In genomic region chr10:43214071-43214955, GRCh38 we compare ENCODE assay signal across 17 cellular contexts. TPM values are rescaled to one million over a fixed set of nuclear protein-coding genes. Genes with fewer than 3 reads are reported as not detected.
DNase-seq lines count a peak whose midpoint lies in the region; ATAC-seq, FAIRE-seq and TF ChIP-seq lines count a peak whose summit lies in the region.
"Had no signal": no experiment of that assay in that cellular context is flagged by ENCODE, and none has a peak within 500 bp of the region (broad histone marks: within the 10 kb centered on the region; RNA-seq: fewer than 3 reads in every experiment).

No MANE protein-coding gene starts in this region.

- 90% methylated on average over 13 of the region's 15 CpGs; no CpG with 5 or more reads in 1 of the 2 experiments for WGBS in H1 (ENCODE audit: extremely low coverage in 1 of 2, insufficient coverage in 1 of 2, insufficient read length in 1 of 2, insufficient replicate concordance in 2 of 2, low coverage in 1 of 2, low lambda C conversion rate in 2 of 2, missing lambda C conversion rate in 1 of 2), 2 experiments

- no peak overlapping the region for H3K4ac ChIP-seq in H1 (replicated peaks; ENCODE audit: insufficient read length, low read depth, low read length)

- FAIRE-seq in H1 (lab: Jason Lieb, UNC) = no peak
- FAIRE-seq: endothelial cell of umbilical vein, GM12891 had no signal

- no peak overlapping the region for H4K91ac ChIP-seq in H1 (replicated peaks; ENCODE audit: insufficient read length, low read length)

- H3K18ac ChIP-seq in H1 (ENCODE audit: extremely low read depth, low read length) = no peak overlapping the region

- no peak overlapping the region for H2BK120ac ChIP-seq in H1 (replicated peaks; ENCODE audit: low read depth, low read length)

- CTCF ChIA-PET in H1 (lab: Charles Lee; ENCODE audit: partially characterized antibody) = interaction anchor here (0.6 to 4.4 kb wide), 16 partner anchors 8 to 134 kb away, joined by 3 to 26 read pairs (median 4); no protein-coding TSS in a partner anchor

- H3K79me1 ChIP-seq in H1 (ENCODE audit: low read depth, low read length) = no peaks in the 10 kb centered on the region

- 0 out of 2 replicates have a peak overlapping the region, but pooled peaks have one; percentile 72 for H2BK15ac ChIP-seq in H1 (ENCODE audit: low read length)

- H3K9ac ChIP-seq in H1 (replicated peaks in 1 of 4; ENCODE audit: extremely low read depth in 1 of 4, low read depth in 3 of 4, low read length in 3 of 4) = no peak overlapping the region

- H2BK5ac ChIP-seq in H1 (ENCODE audit: low read depth, low read length) = no peak overlapping the region

- H4K8ac ChIP-seq in H1 (ENCODE audit: extremely low read depth, insufficient read depth, low read length) = peak overlapping the region; percentile 22; the same call in 1 of the 2 replicates

- no peak overlapping the region for H3K23ac ChIP-seq in H1 (ENCODE audit: insufficient read length)

- no peaks in the 10 kb centered on the region for H3K36me3 ChIP-seq in H1 (ENCODE audit: control insufficient read depth in 2 of 4, insufficient read depth in 4 of 4, low read length in 3 of 4)
- H3K36me3 ChIP-seq: tibial artery had no signal

- no peaks in the 10 kb centered on the region for H3K79me2 ChIP-seq in H1 (ENCODE audit: control insufficient read depth in 1 of 2, insufficient read depth in 2 of 2, low read length in 2 of 2)

- H3K27ac ChIP-seq in H1 (ENCODE audit: low read depth, low read length) = no peak overlapping the region
- H3K27ac ChIP-seq: tibial artery had no signal

- no peak overlapping the region for H3K4me2 ChIP-seq in H1 (ENCODE audit: insufficient read depth in 1 of 2, low read depth in 2 of 2, low read length in 2 of 2)
- H3K4me2 ChIP-seq: smooth muscle cell had no signal

- H3K4me3 ChIP-seq in H1 (ENCODE audit: extremely low read depth in 1 of 4, insufficient read depth in 2 of 4, low read depth in 3 of 4, low read length in 4 of 4) = no peak overlapping the region
- H3K4me3 ChIP-seq: smooth muscle cell, tibial artery had no signal

- TF ChIP-seq RAD21 in H1 (IDR thresholded peaks at IDR 0.05 in 1 of 2, conservative IDR thresholded peaks at IDR 0.05 in 1 of 2; ENCODE audit: low read depth in 2 of 2, low read length in 2 of 2) = no peak

- H3K14ac ChIP-seq in H1 (ENCODE audit: insufficient read length) = no peak overlapping the region

- no peak overlapping the region for H2BK12ac ChIP-seq in H1 (ENCODE audit: low read depth, low read length)

- H3K27me3 ChIP-seq in H1 (replicated peaks in 1 of 4; ENCODE audit: control insufficient read depth in 3 of 4, extremely low read depth in 1 of 4, insufficient read depth in 3 of 4, low read length in 3 of 4) = no peaks in the 10 kb centered on the region

- no peaks in the 10 kb centered on the region for H3K23me2 ChIP-seq in H1 (ENCODE audit: low read depth, low read length)

- POLR2A ChIA-PET in H1 (lab: Charles Lee; ENCODE audit: partially characterized antibody) = interaction anchor here (0.8 to 1.3 kb wide), 3 partner anchors 8 to 40 kb away, joined by 3 read pairs; no protein-coding TSS in a partner anchor

- TF ChIP-seq POLR2A in H1 (IDR thresholded peaks at IDR 0.05; ENCODE audit: control extremely low read depth in 1 of 2, low read depth in 2 of 2, low read length in 2 of 2) = no peak

- peak; percentile 41 for DNase-seq in EL
- peak; percentile 39 for DNase-seq in RKO (ENCODE audit: low spot score)
- no peak for DNase-seq in H1 (ENCODE audit: low read depth in 1 of 2, low spot score in 2 of 2)
- DNase-seq in renal cortical epithelial cell (ENCODE audit: low read depth) = peak; percentile 50
- DNase-seq in GDM1 (lab: John Stamatoyannopoulos, UW) = no peak
- DNase-seq in NCI-H526 (lab: John Stamatoyannopoulos, UW) = no peak
- DNase-seq in LoVo (ENCODE audit: low spot score) = no peak
- DNase-seq: activated CD4-positive, alpha-beta memory T cell treated with anti-CD3 and anti-CD28 coated beads, Interleukin-2, amount 10 ng/mL, durations not matched to agents 7 days and 5 days; activated T-cell treated with anti-CD3 and anti-CD28 coated beads, Interleukin-2, amount 50 U/mL, for 48 hours; CD4-positive, alpha-beta T cell; tibial artery had no signal

- TF ChIP-seq CTCF in H1 (IDR thresholded peaks at IDR 0.05; ENCODE audit: control extremely low read depth in 1 of 3, insufficient read depth in 1 of 3, low read depth in 1 of 3, low read length in 3 of 3) = no peak

- no peak overlapping the region for H3K56ac ChIP-seq in H1 (replicated peaks; ENCODE audit: insufficient read length, low read depth, low read length)

- H2BK20ac ChIP-seq in H1 (ENCODE audit: low read length) = no peak overlapping the region; the same call in 1 of the 2 replicates

- ATAC-seq in activated CD4-positive, CD25-positive, alpha-beta regulatory T cell treated with anti-CD3 and anti-CD28 coated beads, Interleukin-2, amount 50 U/mL, for 24 hours = no peak
- ATAC-seq: stimulated activated effector memory CD8-positive, alpha-beta T cell treated with anti-CD3 and anti-CD28 coated beads, Interleukin-12 subunit alpha, Interleukin-12 subunit beta, amount 100 ng/mL, for 72 hours had no signal

- peaks cover 0 to 5% (median 0%) of the 10 kb centered on the region in 4 experiments; a peak in 1 of 7 replicates for H3K4me1 ChIP-seq in H1 (replicated peaks in 1 of 4; ENCODE audit: control insufficient read depth in 3 of 4, insufficient read depth in 4 of 4, low read length in 3 of 4)

- peaks cover 0 to 5% of the 10 kb centered on the region in 2 experiments for H4K20me1 ChIP-seq in H1 (replicated peaks in 1 of 2; ENCODE audit: control insufficient read depth in 1 of 2, insufficient read depth in 2 of 2, low read length in 2 of 2)

- H2AK5ac ChIP-seq in H1 (ENCODE audit: low read depth, low read length) = no peak overlapping the region

- H2AFZ ChIP-seq in H1 (ENCODE audit: low read length) = no peak overlapping the region

- H4K5ac ChIP-seq in H1 (ENCODE audit: insufficient read length, low read depth, low read length) = no peak overlapping the region

- no peak for TF ChIP-seq EP300 in H1 (IDR thresholded peaks at IDR 0.05; ENCODE audit: borderline replicate concordance in 1 of 2, low read depth in 2 of 2, low read length in 2 of 2)

- H3K9me3 ChIP-seq in H1 (ENCODE audit: insufficient read depth in 2 of 2, low read depth in 1 of 2, low read length in 1 of 2) = no peaks in the 10 kb centered on the region
- H3K9me3 ChIP-seq: tibial artery had no signal

TF ChIP-seq in H1, 55 proteins besides CTCF, POLR2A, EP300 and RAD21 (continues in another document):
- TF ChIP-seq, protein P1, sequence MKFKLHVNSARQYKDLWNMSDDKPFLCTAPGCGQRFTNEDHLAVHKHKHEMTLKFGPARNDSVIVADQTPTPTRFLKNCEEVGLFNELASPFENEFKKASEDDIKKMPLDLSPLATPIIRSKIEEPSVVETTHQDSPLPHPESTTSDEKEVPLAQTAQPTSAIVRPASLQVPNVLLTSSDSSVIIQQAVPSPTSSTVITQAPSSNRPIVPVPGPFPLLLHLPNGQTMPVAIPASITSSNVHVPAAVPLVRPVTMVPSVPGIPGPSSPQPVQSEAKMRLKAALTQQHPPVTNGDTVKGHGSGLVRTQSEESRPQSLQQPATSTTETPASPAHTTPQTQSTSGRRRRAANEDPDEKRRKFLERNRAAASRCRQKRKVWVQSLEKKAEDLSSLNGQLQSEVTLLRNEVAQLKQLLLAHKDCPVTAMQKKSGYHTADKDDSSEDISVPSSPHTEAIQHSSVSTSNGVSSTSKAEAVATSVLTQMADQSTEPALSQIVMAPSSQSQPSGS (IDR thresholded peaks at IDR 0.05; ENCODE audit: low read length) = no peak
- TF ChIP-seq CEBPB (IDR thresholded peaks at IDR 0.05; ENCODE audit: low read depth, low read length) (no peak), CBX8 (IDR thresholded peaks at IDR 0.05; ENCODE audit: borderline replicate concordance, low read depth, low read length) (no peak), SAP30 (IDR thresholded peaks at IDR 0.05; ENCODE audit: insufficient read depth, insufficient replicate concordance, low read length) (no peak), SIN3A (conservative IDR thresholded peaks at IDR 0.05 in 1 of 2, IDR thresholded peaks at IDR 0.05 in 1 of 2; ENCODE audit: low read depth in 1 of 2, low read length in 2 of 2) (no peak), FOSL1 (IDR thresholded peaks at IDR 0.05; ENCODE audit: insufficient read depth, low read depth, low read length) (no peak), GTF2F1 (IDR thresholded peaks at IDR 0.05; ENCODE audit: borderline replicate concordance, low read depth, low read length) (no peak), CBX5 (IDR thresholded peaks at IDR 0.05; ENCODE audit: low read depth, low read length) (no peak), MAFK (IDR thresholded peaks at IDR 0.05; ENCODE audit: low read depth, low read length) (no peak), GABPA (IDR thresholded peaks at IDR 0.05; ENCODE audit: borderline replicate concordance, insufficient read depth, low read length) (no peak), SP2 (IDR thresholded peaks at IDR 0.05; ENCODE audit: low read length) (no peak), HDAC2 (IDR thresholded peaks at IDR 0.05; ENCODE audit: borderline replicate concordance in 1 of 2, low read depth in 2 of 2, low read length in 2 of 2) (no peak), CREB1 (IDR thresholded peaks at IDR 0.05) (no peak), KDM4A (IDR thresholded peaks at IDR 0.05; ENCODE audit: low read depth, low read length, severe bottlenecking) (no peak), EGR1 (IDR thresholded peaks at IDR 0.05; ENCODE audit: borderline replicate concordance, low read depth, low read length) (no peak), ASH2L (IDR thresholded peaks at IDR 0.05; ENCODE audit: low read length) (no peak)
- TF ChIP-seq, protein P2, sequence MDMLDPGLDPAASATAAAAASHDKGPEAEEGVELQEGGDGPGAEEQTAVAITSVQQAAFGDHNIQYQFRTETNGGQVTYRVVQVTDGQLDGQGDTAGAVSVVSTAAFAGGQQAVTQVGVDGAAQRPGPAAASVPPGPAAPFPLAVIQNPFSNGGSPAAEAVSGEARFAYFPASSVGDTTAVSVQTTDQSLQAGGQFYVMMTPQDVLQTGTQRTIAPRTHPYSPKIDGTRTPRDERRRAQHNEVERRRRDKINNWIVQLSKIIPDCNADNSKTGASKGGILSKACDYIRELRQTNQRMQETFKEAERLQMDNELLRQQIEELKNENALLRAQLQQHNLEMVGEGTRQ (IDR thresholded peaks at IDR 0.05; ENCODE audit: low read length) = no peak

RNA-seq across cellular contexts. Expression of gene RASGEF1A, which starts 52.6 kb away (rescaled TPM):
- 13.3 and 13.4 TPM in 2 replicates for total RNA-seq in H1 (2021; fragmentation: NEBNext Ultra II Directional; extraction: Animal tissue kit (Norgen Biotek cat#: 25700))
- polyA plus RNA-seq in H1 (2011; rRNA removed) = 25.6 and 30.7 TPM in 2 replicates
- 32.7 TPM for polyA plus RNA-seq in H1 (2011; cell fraction: cytosol; rRNA removed)
- 53.0 TPM for polyA plus RNA-seq in H1 (2011; cell fraction: nucleus; rRNA removed)
- 9.2 to 19.0 TPM (median 16.3 TPM) in 4 replicates for polyA plus RNA-seq in H1 (2012, experiment 1 of 2)
- polyA plus RNA-seq in H1 (2012, experiment 2 of 2) = 12.0 TPM
- polyA plus RNA-seq in H1 (2013, experiment 1 of 2) = 8.6 TPM
- 7.8 TPM for polyA plus RNA-seq in H1 (2013, experiment 2 of 2)
- polyA minus RNA-seq in H1 (2011; rRNA and poly(A)+ RNA removed) = 27.7 and 30.0 TPM in 2 replicates
- polyA minus RNA-seq in H1 (2011; cell fraction: cytosol; rRNA and poly(A)+ RNA removed) = 26.3 TPM
- 26.0 TPM for polyA minus RNA-seq in H1 (2011; cell fraction: nucleus; rRNA and poly(A)+ RNA removed)
- total RNA-seq in renal cortical epithelial cell = under 0.01 and 2.0 TPM in 2 replicates
- total RNA-seq: osteocyte had no signal

Comparison
In these comparisons a context has a peak if more than half of its experiments do, and no peak if none do; other contexts are left out.
1. DNase-seq: peak in EL (single experiment), RKO (single experiment) and renal cortical epithelial cell (single experiment); none in H1 (0 of 2), GDM1 (single experiment), NCI-H526 (0 of 2) and LoVo (single experiment).